ENCODE assay signal across 8 cellular contexts in genomic region chr19:6767357-6768235, GRCh38. TPM values are rescaled to one million over a fixed set of nuclear protein-coding genes. Genes with fewer than 3 reads are reported as not detected.
A peak's percentile ranks its signal among the peaks of the same experiment; 100 is the strongest.
DNase-seq lines count a peak whose midpoint lies in the region; ATAC-seq lines count a peak whose summit lies in the region.

Gene SH2D3A, minus strand, starts transcription at chr19:6767435. Its CDS starts 3,687 bp downstream, at chr19:6763748.

- DNase-seq in Daoy (ENCODE audit: low read depth) (peak; percentile 75), SKM-1 treated with dmso at 0.1 percent for 144 hours (lab: John Stamatoyannopoulos, UW; ENCODE audit: unreplicated experiment) (peak; percentile 76), iPS DF 19.7 (ENCODE audit: low read depth, low spot score) (peak; percentile 78), midbrain (lab: John Stamatoyannopoulos, UW) (no peak)
- DNase-seq in stimulated activated CD4-positive, alpha-beta T cell treated with anti-CD3 and anti-CD28 coated beads, Interleukin-12 subunit alpha, Interleukin-12 subunit beta, amount 100 ng/mL, for 24 hours (ENCODE audit: low read depth in 2 of 2) = peak; percentile 88 to 93

- peak within 1 kb of the TSS; percentile 91 for H3K4me3 Mint-ChIP-seq in activated naive CD4-positive, alpha-beta T cell treated with anti-CD3 and anti-CD28 coated beads, Interleukin-2, amount 50 U/mL, for 24 hours

- peak within 1 kb of the TSS; percentile 86 for H3K27ac Mint-ChIP-seq in activated naive CD4-positive, alpha-beta T cell treated with anti-CD3 and anti-CD28 coated beads, Interleukin-2, amount 50 U/mL, for 24 hours

- H3K36me3 Mint-ChIP-seq in activated naive CD4-positive, alpha-beta T cell treated with anti-CD3 and anti-CD28 coated beads, Interleukin-2, amount 50 U/mL, for 24 hours = no peaks in the 10 kb centered on the region

- no peaks in the 10 kb centered on the region for H3K9me3 ChIP-seq in KOPT-K1 (ENCODE audit: insufficient read depth, low read length, poor library complexity, severe bottlenecking)

- H3K4me1 Mint-ChIP-seq in activated naive CD4-positive, alpha-beta T cell treated with anti-CD3 and anti-CD28 coated beads, Interleukin-2, amount 50 U/mL, for 24 hours = peaks cover 46% of the 10 kb centered on the region

- H3K9me3 Mint-ChIP-seq in activated naive CD4-positive, alpha-beta T cell treated with anti-CD3 and anti-CD28 coated beads, Interleukin-2, amount 50 U/mL, for 24 hours = no peaks in the 10 kb centered on the region

- H3K36me3 ChIP-seq in KOPT-K1 (ENCODE audit: insufficient read depth, low read length) = no peaks in the 10 kb centered on the region

- peak within 1 kb of the TSS; percentile 35 for H3K27ac ChIP-seq in KOPT-K1 (ENCODE audit: low read depth, low read length, poor library complexity, severe bottlenecking)

- peak; percentile 73 for ATAC-seq in GM21737 (IDR thresholded peaks at IDR 0.05; ENCODE audit: unreplicated experiment)

- no peaks in the 10 kb centered on the region for H3K27me3 Mint-ChIP-seq in activated naive CD4-positive, alpha-beta T cell treated with anti-CD3 and anti-CD28 coated beads, Interleukin-2, amount 50 U/mL, for 24 hours

RNA-seq across cellular contexts. Expression of gene SH2D3A, which starts in this region (rescaled TPM):
- 1.3 and 1.8 TPM in 2 replicates for total RNA-seq in Daoy (2014; rRNA removed; shearing (Covaris generic))
